ENCODE assay signal across 8 cellular contexts in the genomic region with DNA sequence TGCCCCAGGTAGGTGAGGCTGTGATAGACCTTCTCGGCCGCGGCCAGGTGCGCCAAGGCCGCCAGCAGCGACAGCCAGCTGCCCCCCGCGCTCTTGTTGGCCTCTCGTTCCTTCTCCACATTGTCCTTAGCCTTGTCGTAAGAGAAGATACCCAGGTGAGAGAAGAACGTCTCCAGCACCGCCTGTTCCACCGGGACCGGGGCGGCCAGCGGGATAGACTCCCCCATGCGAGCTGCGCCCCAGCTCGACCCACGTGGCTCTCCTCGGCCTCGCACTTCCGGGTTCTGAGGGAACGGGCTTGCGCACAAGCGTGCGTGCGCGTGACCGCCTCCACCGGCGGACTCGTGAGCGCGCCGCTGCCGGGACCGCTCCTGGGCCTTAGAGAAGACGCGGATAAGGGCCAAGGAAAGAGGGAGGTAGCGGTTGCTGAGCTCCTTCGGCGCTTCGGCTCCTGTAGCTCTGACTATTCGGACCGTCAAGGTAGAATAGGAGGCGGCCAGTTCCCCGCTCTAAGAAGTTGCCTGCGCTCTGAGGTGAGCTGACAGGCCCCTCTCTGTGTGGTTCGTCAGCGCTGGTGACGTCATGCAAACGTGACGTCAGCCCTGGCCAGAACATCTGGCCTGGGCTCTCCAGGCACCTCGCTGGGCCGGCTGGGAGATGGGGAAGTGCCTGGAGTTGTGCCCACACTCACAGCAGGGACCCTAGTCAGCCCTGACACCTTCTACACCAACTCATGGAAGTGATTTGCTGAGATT.
DNase-seq lines count a peak whose midpoint lies in the region; ATAC-seq and TF ChIP-seq lines count a peak whose summit lies in the region.

A gene (minus strand): TSS at position 286 of the 755 bp plus-strand sequence. CDS start 59 bp downstream, at position 227.

- no peaks in the 10 kb centered on the region for H3K27me3 ChIP-seq in iPS-20b (ENCODE audit: insufficient read depth, low read length)

- no peaks in the 10 kb centered on the region for H3K36me3 ChIP-seq in iPS-20b (ENCODE audit: insufficient read depth, low read depth, low read length)

- peak; percentile 59 for DNase-seq in AG04449 (ENCODE audit: low read depth, low spot score)
- DNase-seq in NCI-H2171 treated with DMSO at 0.1 percent for 48 hours (lab: John Stamatoyannopoulos, UW) = peak; percentile 85
- peak; percentile 89 to 97 for DNase-seq in T47D (ENCODE audit: low read depth in 1 of 2, low spot score in 1 of 2)

- CTCF ChIA-PET in AG04449 (lab: Yijun Ruan, JAX) = interaction anchor here (0.7 kb wide), 1 partner anchor 377 kb away, joined by 3 read pairs; a partner anchor contains a TSS

- H3K4me3 ChIP-seq in AG04449 (ENCODE audit: low read depth, low read length) = peak within 1 kb of the TSS; percentile 90
- H3K4me3 ChIP-seq in iPS-20b (ENCODE audit: low read length) = peak within 1 kb of the TSS; percentile 97
- peak within 1 kb of the TSS; percentile 64 to 96 (median 87) for H3K4me3 ChIP-seq in skin epidermis

- H3K9me3 ChIP-seq in iPS-20b (ENCODE audit: insufficient read depth, low read depth, low read length) = no peaks in the 10 kb centered on the region

- TF ChIP-seq CTCF in AG04449 (IDR thresholded peaks at IDR 0.05; ENCODE audit: insufficient read depth, low read length, missing control alignments) (no peak), VCaP (conservative IDR thresholded peaks at IDR 0.05) (no peak)

- H3K27ac ChIP-seq in VCaP = peak within 1 kb of the TSS; percentile 78
- H3K27ac ChIP-seq in iPS-20b (ENCODE audit: low read length) = peak within 1 kb of the TSS; percentile 54
- peak within 1 kb of the TSS; percentile 67 to 100 (median 92) for H3K27ac ChIP-seq in skin epidermis

- H3K9ac ChIP-seq in iPS-20b (ENCODE audit: low read depth, low read length) = peak within 1 kb of the TSS; percentile 95

- peak; percentile 92 for ATAC-seq in GM18870 (IDR thresholded peaks at IDR 0.05; ENCODE audit: unreplicated experiment)
- ATAC-seq in HG03108 (IDR thresholded peaks at IDR 0.05; ENCODE audit: unreplicated experiment) = peak; percentile 92

- in situ Hi-C loops in T47D (cut with HindIII; ENCODE audit: low pct_unique_long_range_greater_than_20kb, low sequenced_read_pairs) = no loop called here

- peaks cover 26% of the 10 kb centered on the region for H3K4me1 ChIP-seq in iPS-20b (ENCODE audit: insufficient read depth, low read length)

- POLR2A ChIA-PET in AG04449 (lab: Yijun Ruan, JAX) = interaction anchor here (0.7 to 1.2 kb wide), 3 partner anchors 10 to 378 kb away, joined by 3 to 4 read pairs (median 4); a partner anchor contains a TSS

Comparison
In these comparisons a context has a peak if more than half of its experiments do, and no peak if none do; other contexts are left out.
1. Peak in every context shown above with its lines: DNase-seq, ATAC-seq, H3K4me3 ChIP-seq and H3K27ac ChIP-seq.